In the genomic region with DNA sequence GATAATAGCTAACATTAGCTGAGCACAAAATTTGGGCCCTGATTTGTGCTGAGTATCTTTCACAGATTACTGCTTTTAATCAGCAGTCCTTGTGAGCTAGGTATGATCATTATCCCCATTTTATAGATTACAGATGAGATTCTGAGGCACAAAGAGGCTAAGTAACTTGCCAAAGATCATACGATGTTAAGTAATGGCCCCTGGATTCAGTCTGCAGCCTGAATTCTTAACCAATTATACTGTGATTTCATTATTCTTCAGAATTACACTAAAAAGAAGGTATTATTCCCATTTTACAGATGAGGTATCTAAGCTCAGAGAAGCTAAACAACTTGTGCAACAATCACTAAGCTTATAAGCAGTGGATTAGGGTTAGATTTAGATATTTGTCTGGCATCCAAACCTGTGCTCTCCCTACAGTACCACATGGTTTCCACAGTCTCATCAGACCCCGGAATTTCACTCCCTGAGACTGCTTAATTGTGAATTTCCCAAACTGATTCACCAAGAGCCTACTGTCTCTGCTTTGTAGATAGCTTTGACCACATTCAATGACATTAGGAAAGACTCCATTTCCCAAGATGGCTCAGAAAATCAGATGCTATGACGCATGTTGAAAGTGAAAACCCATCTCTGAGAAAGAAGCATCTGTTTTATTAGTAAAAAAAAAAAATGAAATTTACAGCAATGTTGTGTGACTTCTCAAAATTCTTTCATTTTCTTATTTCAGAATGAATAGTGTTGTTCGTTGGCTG, we compare ENCODE assay signal across 1 cellular context.
TF ChIP-seq lines count a peak whose summit lies in the region.

No MANE protein-coding gene starts in this region.

TF ChIP-seq in SK-N-SH, 30 proteins besides CTCF, POLR2A, EP300 and RAD21 (continued from another document):
- TF ChIP-seq, protein P1, sequence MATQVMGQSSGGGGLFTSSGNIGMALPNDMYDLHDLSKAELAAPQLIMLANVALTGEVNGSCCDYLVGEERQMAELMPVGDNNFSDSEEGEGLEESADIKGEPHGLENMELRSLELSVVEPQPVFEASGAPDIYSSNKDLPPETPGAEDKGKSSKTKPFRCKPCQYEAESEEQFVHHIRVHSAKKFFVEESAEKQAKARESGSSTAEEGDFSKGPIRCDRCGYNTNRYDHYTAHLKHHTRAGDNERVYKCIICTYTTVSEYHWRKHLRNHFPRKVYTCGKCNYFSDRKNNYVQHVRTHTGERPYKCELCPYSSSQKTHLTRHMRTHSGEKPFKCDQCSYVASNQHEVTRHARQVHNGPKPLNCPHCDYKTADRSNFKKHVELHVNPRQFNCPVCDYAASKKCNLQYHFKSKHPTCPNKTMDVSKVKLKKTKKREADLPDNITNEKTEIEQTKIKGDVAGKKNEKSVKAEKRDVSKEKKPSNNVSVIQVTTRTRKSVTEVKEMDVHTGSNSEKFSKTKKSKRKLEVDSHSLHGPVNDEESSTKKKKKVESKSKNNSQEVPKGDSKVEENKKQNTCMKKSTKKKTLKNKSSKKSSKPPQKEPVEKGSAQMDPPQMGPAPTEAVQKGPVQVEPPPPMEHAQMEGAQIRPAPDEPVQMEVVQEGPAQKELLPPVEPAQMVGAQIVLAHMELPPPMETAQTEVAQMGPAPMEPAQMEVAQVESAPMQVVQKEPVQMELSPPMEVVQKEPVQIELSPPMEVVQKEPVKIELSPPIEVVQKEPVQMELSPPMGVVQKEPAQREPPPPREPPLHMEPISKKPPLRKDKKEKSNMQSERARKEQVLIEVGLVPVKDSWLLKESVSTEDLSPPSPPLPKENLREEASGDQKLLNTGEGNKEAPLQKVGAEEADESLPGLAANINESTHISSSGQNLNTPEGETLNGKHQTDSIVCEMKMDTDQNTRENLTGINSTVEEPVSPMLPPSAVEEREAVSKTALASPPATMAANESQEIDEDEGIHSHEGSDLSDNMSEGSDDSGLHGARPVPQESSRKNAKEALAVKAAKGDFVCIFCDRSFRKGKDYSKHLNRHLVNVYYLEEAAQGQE (IDR thresholded peaks at IDR 0.05; ENCODE audit: low read depth, low read length), result no peak
- TF ChIP-seq FOXM1 (IDR thresholded peaks at IDR 0.05; ENCODE audit: low read depth) (no peak), GATA2 (CRISPR knock-in tag; IDR thresholded peaks at IDR 0.05) (no peak), FOXJ3 (CRISPR knock-in tag; IDR thresholded peaks at IDR 0.05) (no peak), GABPA (IDR thresholded peaks at IDR 0.05; ENCODE audit: low read depth) (no peak), SMC3 (IDR thresholded peaks at IDR 0.05; ENCODE audit: low read depth, low read length) (no peak), TAF1 (IDR thresholded peaks at IDR 0.05; ENCODE audit: borderline replicate concordance, low read depth, low read length) (no peak), YY1 (IDR thresholded peaks at IDR 0.05; ENCODE audit: low read depth) (no peak)
TF ChIP-seq in SK-N-SH: peak in this region for 0.
